Comparison of ENCODE assay signal across 8 cellular contexts in the genomic region with DNA sequence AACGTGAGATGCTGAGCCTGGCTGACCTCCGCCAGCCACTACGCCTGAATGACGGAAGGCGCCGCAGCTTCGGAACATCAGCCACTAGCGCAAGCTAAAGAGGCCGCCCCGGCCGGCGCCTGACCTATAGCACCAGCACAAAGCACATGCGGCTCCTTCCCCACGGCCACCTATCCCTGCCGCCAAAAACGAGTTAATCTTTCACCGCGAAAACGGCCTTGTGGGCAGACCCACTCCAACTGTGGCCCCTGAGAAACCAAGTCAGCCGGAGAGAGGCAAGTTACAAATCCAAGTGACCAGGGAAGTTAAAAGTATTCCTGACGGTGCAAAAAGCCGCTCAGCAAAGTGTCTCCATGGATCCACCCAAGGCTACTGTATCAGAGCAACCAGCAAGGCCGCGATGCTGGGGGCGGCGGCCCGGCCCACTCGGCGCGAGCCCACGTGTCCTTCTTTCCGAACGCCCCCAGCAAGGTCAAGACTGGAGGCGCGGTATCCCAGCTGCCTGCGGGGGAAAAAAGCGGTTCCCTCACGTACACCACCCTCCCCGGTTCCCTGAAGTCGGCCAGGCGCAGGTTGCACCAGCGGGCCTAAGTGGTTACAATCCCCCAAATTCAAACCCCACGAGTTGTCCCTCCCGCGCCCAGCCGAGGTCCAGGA. TPM values are rescaled to one million over a fixed set of nuclear protein-coding genes. Genes with fewer than 3 reads are reported as not detected.
DNase-seq lines count a peak whose midpoint lies in the region; ATAC-seq, FAIRE-seq and TF ChIP-seq lines count a peak whose summit lies in the region.

No MANE protein-coding gene starts in this region.

- H3K4me1 ChIP-seq in thoracic aorta (ENCODE audit: control insufficient read depth in 1 of 2, low read depth in 2 of 2): peaks cover 24 to 58% of the 10 kb centered on the region in 2 donors

- peak overlapping the region; percentile 78 to 94 for H3K27ac ChIP-seq in thoracic aorta

- H3K36me3 ChIP-seq in thoracic aorta: peaks cover 24% of the 10 kb centered on the region

- no peak for FAIRE-seq in RCC 7860 (lab: Jason Lieb, UNC)

- no peaks in the 10 kb centered on the region for H3K9me3 ChIP-seq in thoracic aorta

- peak; percentile 13 for ATAC-seq in GM19023 (IDR thresholded peaks at IDR 0.05; ENCODE audit: unreplicated experiment)
- peak; percentile 28 for ATAC-seq in HG03342 (IDR thresholded peaks at IDR 0.05; ENCODE audit: unreplicated experiment)
- no peak for ATAC-seq in thoracic aorta (ENCODE audit: insufficient number of reproducible peaks, low FRiP score, low read depth)

- TF ChIP-seq CTCF in AG10803 (conservative IDR thresholded peaks at IDR 0.05; ENCODE audit: low read length) (no peak), thoracic aorta (IDR thresholded peaks at IDR 0.05) (no peak)

- H3K4me3 ChIP-seq in AG10803 (ENCODE audit: low read length) (peak overlapping the region; percentile 84), thoracic aorta (peak overlapping the region; percentile 92)

- H3K27me3 ChIP-seq in thoracic aorta (replicated peaks; ENCODE audit: insufficient read depth): no peaks in the 10 kb centered on the region

- DNase-seq in AG10803 (ENCODE audit: low read depth) (peak; percentile 34), RCC 7860 (ENCODE audit: low spot score) (peak; percentile 45), glomerular visceral epithelial cell (ENCODE audit: extremely low spot score) (peak; percentile 76), nucleus accumbens (lab: John Stamatoyannopoulos, UW) (peak in 49 of 56 donors; percentile 5 to 82 (median 48)), thoracic aorta (ENCODE audit: low spot score) (peak; percentile 15)
- DNase-seq in activated naive CD4-positive, alpha-beta T cell treated with anti-CD3 and anti-CD28 coated beads, Interleukin-2, amount 50 U/mL, for 16 hours: peak; percentile 54

RNA-seq across cellular contexts. Expression of a gene that starts 0.6 kb away (rescaled TPM):
- 100 to 1,000 TPM in 1 of 2 donors, 10 to 100 TPM in 1; 48.9 to 121 TPM for total RNA-seq in thoracic aorta

RNA-seq across cellular contexts. Expression of a gene that starts 1.1 kb away (rescaled TPM):
- 10 to 100 TPM; 26.3 to 45.0 TPM for total RNA-seq in thoracic aorta

RNA-seq across cellular contexts. Expression of a gene that starts 16.8 kb away (rescaled TPM):
- 10 to 100 TPM; 17.5 to 27.2 TPM for total RNA-seq in thoracic aorta

RNA-seq across cellular contexts. Expression of a gene that starts 45.7 kb away (rescaled TPM):
- 10 to 100 TPM; 41.6 to 42.8 TPM for total RNA-seq in thoracic aorta

Comparison
In these comparisons a context has a peak if more than half of its experiments do, and no peak if none do; other contexts are left out.
1. DNase-seq: peak in every context shown above with its lines; median percentile 76 in glomerular visceral epithelial cell; 54 in activated naive CD4-positive, alpha-beta T cell treated with anti-CD3 and anti-CD28 coated beads, Interleukin-2, amount 50 U/mL, for 16 hours; 48 in nucleus accumbens; 45 in RCC 7860; 34 in AG10803; 15 in thoracic aorta.